In genomic region chr16:75621170-75621477, GRCh38 we compare ENCODE assay signal across 8 cellular contexts. TPM values are rescaled to one million over a fixed set of nuclear protein-coding genes. Genes with fewer than 3 reads are reported as not detected.
DNase-seq lines count a peak whose midpoint lies in the region; ATAC-seq and TF ChIP-seq lines count a peak whose summit lies in the region.

No MANE protein-coding gene starts in this region.

- H3K9me3 Mint-ChIP-seq in neural crest cell: no peaks in the 10 kb centered on the region

- H3K4me3 ChIP-seq in heart right ventricle: no peak overlapping the region
- no peak overlapping the region for H3K4me3 ChIP-seq in choroid plexus epithelial cell (ENCODE audit: low read depth, low read length)

- H3K9me3 ChIP-seq in heart right ventricle: no peaks in the 10 kb centered on the region

- intact Hi-C loops in heart right ventricle (cut with DNase I) (loop anchor here in 9 of 10 donors (2.0 to 10.0 kb wide), 10 partner anchors 34 to 150 kb away; partner anchors contain the start of genes GABARAPL2 (in 5 of the 9) and TMEM231 (in 1 of the 9)), Right ventricle myocardium inferior (cut with DNase I) (loop anchor here (5.0 kb wide), 1 partner anchor 54 kb away; the partner anchor contains the start of gene GABARAPL2)

- H3K36me3 Mint-ChIP-seq in neural crest cell (ENCODE audit: low read depth): peaks cover 20% of the 10 kb centered on the region

- no peaks in the 10 kb centered on the region for H3K27me3 ChIP-seq in heart right ventricle

- 6 to 13% methylated on average over 2 of the region's 2 CpGs for WGBS in heart right ventricle, 2 donors

- peaks cover 0 to 35% (median 22%) of the 10 kb centered on the region in 9 donors for H3K4me1 ChIP-seq in heart right ventricle

- H3K27ac Mint-ChIP-seq in neural crest cell (ENCODE audit: unreplicated experiment): no peak overlapping the region

- no peak for DNase-seq in heart right ventricle
- no peak for DNase-seq in Right ventricle myocardium inferior (ENCODE audit: missing footprints)
- DNase-seq in NCI-H82 (lab: John Stamatoyannopoulos, UW): peak; percentile 66
- peak; percentile 71 for DNase-seq in choroid plexus epithelial cell (ENCODE audit: low read depth)
- no peak for DNase-seq in neural crest cell (ENCODE audit: low read depth, low spot score)
- no peak for DNase-seq in NCI-H2029 treated with DMSO at 0.1 percent for 48 hours (lab: John Stamatoyannopoulos, UW)
- DNase-seq in stimulated activated CD4-positive, alpha-beta T cell treated with anti-CD3 and anti-CD28 coated beads, Interleukin-4, amount 100 ng/mL, for 24 hours: no peak
- no peak for DNase-seq in NCI-H345 treated with DMSO at 0.1 percent for 48 hours (lab: John Stamatoyannopoulos, UW; ENCODE audit: unreplicated experiment)

- TF ChIP-seq CTCF in heart right ventricle (IDR thresholded peaks at IDR 0.05) (peak in 8 of 9 donors; percentile 21 to 65 (median 46)), choroid plexus epithelial cell (conservative IDR thresholded peaks at IDR 0.05; ENCODE audit: low read depth, low read length) (peak; percentile 66), neural crest cell (conservative IDR thresholded peaks at IDR 0.05) (peak; percentile 62)

- peaks cover 0 to 55% (median 22%) of the 10 kb centered on the region in 9 donors for H3K36me3 ChIP-seq in heart right ventricle

- peaks cover 29% of the 10 kb centered on the region for H3K4me1 Mint-ChIP-seq in neural crest cell

- ATAC-seq in heart right ventricle (no peak), Right ventricle myocardium inferior (no peak)

- H3K27ac ChIP-seq in heart right ventricle: peak overlapping the region in 2 of 10 donors; percentile 92 to 96

- no peaks in the 10 kb centered on the region for H3K27me3 Mint-ChIP-seq in neural crest cell (ENCODE audit: low read depth)

- peak overlapping the region; percentile 99 for H3K4me3 Mint-ChIP-seq in neural crest cell

RNA-seq across cellular contexts. Expression of gene ADAT1, which starts 2.0 kb away (rescaled TPM):
- total RNA-seq in heart right ventricle (10 to 100 TPM; 14.3 to 30.6 (median 23.3) TPM), Right ventricle myocardium inferior (19.5 TPM), neural crest cell (78.7 and 82.6 TPM in 2 replicates)
- 1 to 10 TPM; 6.1 to 7.9 TPM for polyA plus RNA-seq in heart right ventricle

RNA-seq across cellular contexts. Expression of gene KARS1, which starts 26.3 kb away (rescaled TPM):
- 100 to 1,000 TPM; 123 to 145 (median 129) TPM for total RNA-seq in heart right ventricle
- 100 to 1,000 TPM in 1 of 2 donors, 10 to 100 TPM in 1; 68.0 to 126 TPM for polyA plus RNA-seq in heart right ventricle
- 145 TPM for total RNA-seq in Right ventricle myocardium inferior
- 161 and 164 TPM in 2 replicates for total RNA-seq in neural crest cell

RNA-seq across cellular contexts. Expression of gene TERF2IP, which starts 26.4 kb away (rescaled TPM):
- total RNA-seq in heart right ventricle (10 to 100 TPM; 49.1 to 79.3 (median 64.5) TPM), Right ventricle myocardium inferior (51.7 TPM), neural crest cell (47.2 and 50.2 TPM in 2 replicates)
- polyA plus RNA-seq in heart right ventricle: 10 to 100 TPM; 43.3 to 71.1 TPM

RNA-seq across cellular contexts. Expression of gene GABARAPL2, which starts 54.9 kb away (rescaled TPM):
- total RNA-seq in heart right ventricle (100 to 1,000 TPM; 177 to 262 (median 243) TPM), Right ventricle myocardium inferior (231 TPM), neural crest cell (83.0 and 87.0 TPM in 2 replicates)
- 100 to 1,000 TPM in 1 of 2 donors, 10 to 100 TPM in 1; 58.2 to 187 TPM for polyA plus RNA-seq in heart right ventricle

RNA-seq across cellular contexts. Expression of gene CPHXL2, which starts 55.7 kb away (rescaled TPM):
- total RNA-seq in heart right ventricle: not detected
- polyA plus RNA-seq in heart right ventricle: not detected
- not detected for total RNA-seq in Right ventricle myocardium inferior
- total RNA-seq in neural crest cell: not detected in 2 replicates

Comparison
In these comparisons a context has a peak if more than half of its experiments do, and no peak if none do; other contexts are left out.
1. DNase-seq: peak in NCI-H82 (single experiment) and choroid plexus epithelial cell (single experiment); none in heart right ventricle (0 of 2), Right ventricle myocardium inferior (single experiment), neural crest cell (single experiment), NCI-H2029 treated with DMSO at 0.1 percent for 48 hours (single experiment), stimulated activated CD4-positive, alpha-beta T cell treated with anti-CD3 and anti-CD28 coated beads, Interleukin-4, amount 100 ng/mL, for 24 hours (single experiment) and NCI-H345 treated with DMSO at 0.1 percent for 48 hours (single experiment).
2. Peak in every context shown above with its lines, with median percentiles within 50 percentile points of each other: CTCF ChIP-seq.